In the genomic region with DNA sequence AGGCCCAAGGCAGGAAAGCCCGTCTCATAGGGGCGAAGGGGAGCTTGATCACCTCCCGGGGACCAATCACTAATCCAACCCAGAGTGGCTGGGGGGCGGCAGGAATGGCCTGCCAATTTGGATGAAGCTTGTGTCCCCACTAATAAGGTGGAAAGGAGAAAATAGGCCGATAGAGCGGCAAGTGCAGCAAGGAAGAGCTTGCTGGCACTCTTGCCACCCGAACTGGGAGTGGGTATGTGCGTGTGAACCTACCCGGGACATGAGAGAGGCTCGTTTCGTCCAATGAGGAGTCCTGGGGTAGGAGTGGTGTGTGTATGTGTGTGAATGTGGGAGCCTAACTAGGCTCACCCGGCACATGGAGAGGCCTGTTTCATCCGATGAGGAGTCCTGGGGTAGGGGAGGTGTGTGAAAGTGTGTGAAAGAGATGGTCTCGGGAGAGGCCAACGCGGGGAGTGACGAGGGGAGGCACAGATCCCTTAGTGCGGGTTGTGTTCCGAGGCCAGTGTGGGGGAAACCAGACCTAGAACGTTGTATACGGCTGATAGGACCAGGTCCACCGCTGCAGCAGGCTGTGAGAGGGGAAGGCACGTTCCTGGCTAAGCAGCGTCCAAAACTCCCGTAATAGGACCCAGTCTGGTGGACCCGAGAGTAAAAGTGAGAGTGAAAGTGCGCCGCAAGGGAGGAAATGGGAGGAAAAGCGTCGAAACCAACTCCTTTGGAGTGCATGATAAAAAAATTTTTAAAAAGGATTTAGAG, we compare ENCODE assay signal across 8 cellular contexts. TPM values are rescaled to one million over a fixed set of nuclear protein-coding genes. Genes with fewer than 3 reads are reported as not detected.
DNase-seq lines count a peak whose midpoint lies in the region; ATAC-seq and TF ChIP-seq lines count a peak whose summit lies in the region.

No MANE protein-coding gene starts in this region.

- TF ChIP-seq CTCF in HFF-Myc (IDR thresholded peaks at IDR 0.05; ENCODE audit: low read depth, low read length, missing control alignments), result no peak
- TF ChIP-seq CTCF in upper lobe of right lung (IDR thresholded peaks at IDR 0.05), result no peak

- H3K9me3 ChIP-seq in esophagus (ENCODE audit: control insufficient read depth in 2 of 2, insufficient read depth in 1 of 2, low read depth in 1 of 2, low read length in 1 of 2) (no peaks in the 10 kb centered on the region), upper lobe of right lung (no peaks in the 10 kb centered on the region)

- no peaks in the 10 kb centered on the region for H3K27me3 ChIP-seq in esophagus (ENCODE audit: control insufficient read depth in 1 of 2, insufficient read depth in 2 of 2, low read length in 2 of 2)
- no peaks in the 10 kb centered on the region for H3K27me3 ChIP-seq in upper lobe of right lung

- H3K4me3 ChIP-seq in HFF-Myc (replicated peaks; ENCODE audit: low read depth, low read length) (peak overlapping the region; percentile 39), esophagus (ENCODE audit: low read depth in 1 of 2, low read length in 2 of 2) (peak overlapping the region; percentile 57 to 60), upper lobe of right lung (peak overlapping the region; percentile 62)

- H3K36me3 ChIP-seq in esophagus (ENCODE audit: control insufficient read depth in 2 of 2, insufficient read depth in 2 of 2, low read length in 1 of 2), result no peaks in the 10 kb centered on the region
- no peaks in the 10 kb centered on the region for H3K36me3 ChIP-seq in upper lobe of right lung

- DNase-seq in HFF-Myc (ENCODE audit: extremely low read depth, low read depth) (no peak), myocyte (ENCODE audit: low read depth) (peak; percentile 49), upper lobe of right lung (no peak), GDM1 (lab: John Stamatoyannopoulos, UW) (no peak), 8988T (no peak)
- peak; percentile 20 for DNase-seq in activated CD4-positive, alpha-beta T cell treated with anti-CD3 and anti-CD28 coated beads, Interleukin-2, amount 50 U/mL, for 1 hour

- H3K27ac ChIP-seq in esophagus (ENCODE audit: low read depth in 2 of 2, low read length in 1 of 2) (peak overlapping the region; percentile 96), upper lobe of right lung (peak overlapping the region; percentile 79)

- intact Hi-C loops in upper lobe of right lung (cut with DNase I), result no loop called here

- WGBS in esophagus, 2 donors, result 6 to 7% methylated on average over 30 of the region's 30 CpGs

- H3K4me1 ChIP-seq in esophagus (ENCODE audit: control insufficient read depth in 2 of 2, insufficient read depth in 2 of 2, low read length in 1 of 2) (peaks cover 0 to 14% of the 10 kb centered on the region in 2 donors), upper lobe of right lung (peaks cover 14% of the 10 kb centered on the region)

- peak; percentile 89 for ATAC-seq in upper lobe of right lung
- no peak for ATAC-seq in HG02588 (IDR thresholded peaks at IDR 0.05; ENCODE audit: unreplicated experiment)

RNA-seq across cellular contexts. Expression of a gene that starts 47.1 kb away (rescaled TPM):
- 1 to 10 TPM; 3.9 to 6.8 TPM for polyA plus RNA-seq in esophagus
- total RNA-seq in myocyte (37.8 and 53.1 TPM in 2 replicates), upper lobe of right lung (14.8 TPM)
- polyA plus RNA-seq in myocyte (2012), result 8.2 TPM

RNA-seq across cellular contexts. Expression of a gene that starts 47.8 kb away (rescaled TPM):
- polyA plus RNA-seq in esophagus, result under 1 TPM; 0.11 to 0.12 TPM
- total RNA-seq in myocyte (1.1 TPM in 1 of 2 replicates, not detected in the other), upper lobe of right lung (0.17 TPM)
- 0.43 TPM for polyA plus RNA-seq in myocyte (2012)

RNA-seq across cellular contexts. Expression of a gene that starts 54.1 kb away (rescaled TPM):
- polyA plus RNA-seq in esophagus, result 10 to 100 TPM; 50.0 to 82.4 TPM
- total RNA-seq in myocyte (137 and 148 TPM in 2 replicates), upper lobe of right lung (105 TPM)
- polyA plus RNA-seq in myocyte (2012), result 137 TPM

RNA-seq across cellular contexts. Expression of a gene that starts 54.4 kb away (rescaled TPM):
- 10 to 100 TPM; 26.4 to 77.1 TPM for polyA plus RNA-seq in esophagus
- 137 and 140 TPM in 2 replicates for total RNA-seq in myocyte
- 117 TPM for polyA plus RNA-seq in myocyte (2012)
- total RNA-seq in upper lobe of right lung, result 118 TPM

Comparison
In these comparisons a context has a peak if more than half of its experiments do, and no peak if none do; other contexts are left out.
1. DNase-seq: peak in activated CD4-positive, alpha-beta T cell treated with anti-CD3 and anti-CD28 coated beads, Interleukin-2, amount 50 U/mL, for 1 hour (single experiment) and myocyte (single experiment); none in HFF-Myc (single experiment), upper lobe of right lung (single experiment), GDM1 (single experiment) and 8988T (single experiment).
2. Peak in every context shown above with its lines, with median percentiles within 50 percentile points of each other: H3K4me3 ChIP-seq.